ENCODE assay signal across 7 cellular contexts in the genomic region with DNA sequence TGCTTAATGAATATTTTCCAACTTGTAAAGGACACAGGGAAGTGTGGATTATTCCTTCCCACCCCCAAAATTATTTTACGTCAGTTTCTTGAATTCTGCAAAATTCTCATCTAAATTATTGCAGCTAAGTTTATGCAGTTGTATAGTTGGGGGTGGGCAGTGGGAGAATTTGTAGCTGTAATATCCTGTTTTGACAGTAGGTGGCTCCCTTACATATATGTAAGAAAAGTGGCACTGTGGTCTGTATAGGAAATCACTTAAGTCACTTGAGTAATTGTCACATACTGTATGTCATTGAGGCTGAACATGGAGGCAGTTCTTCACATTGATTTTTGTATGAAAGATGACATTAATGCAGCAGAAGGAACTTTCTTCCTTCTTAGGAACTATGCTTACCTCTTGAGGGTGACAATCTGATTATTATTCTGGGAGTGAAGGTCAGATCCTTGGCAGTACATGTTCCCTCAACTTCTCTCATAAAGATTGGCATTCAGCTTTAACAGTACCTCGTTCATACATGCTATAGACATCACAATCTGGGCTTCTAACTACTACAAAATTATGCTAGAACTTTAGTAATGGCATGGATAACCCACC. TPM values are rescaled to one million over a fixed set of nuclear protein-coding genes. Genes with fewer than 3 reads are reported as not detected.
DNase-seq lines count a peak whose midpoint lies in the region; FAIRE-seq and TF ChIP-seq lines count a peak whose summit lies in the region.

No MANE protein-coding gene starts in this region.

- H3K4me1 ChIP-seq in HAP-1 (peaks cover 4% of the 10 kb centered on the region; the same call in 1 of the 2 replicates), iPS DF 6.9 (ENCODE audit: control insufficient read depth, insufficient read depth, low read length) (no peaks in the 10 kb centered on the region), smooth muscle cell (ENCODE audit: low read depth) (no peaks in the 10 kb centered on the region)

- peak; percentile 79 for DNase-seq in GM12865 (ENCODE audit: low read depth)
- peak; percentile 42 to 73 for DNase-seq in HAP-1 (ENCODE audit: low spot score in 2 of 2)
- DNase-seq in LoVo (ENCODE audit: low spot score), result peak; percentile 62
- peak; percentile 38 for DNase-seq in RCC 7860 (ENCODE audit: low spot score)
- peak; percentile 75 for DNase-seq in astrocyte of the hippocampus (ENCODE audit: low read depth, low spot score)
- DNase-seq in iPS DF 6.9 (ENCODE audit: low read depth, low spot score), result peak; percentile 25
- no peak for DNase-seq in smooth muscle cell (lab: John Stamatoyannopoulos, UW; ENCODE audit: unreplicated experiment)

- H3K4me3 ChIP-seq in GM12865 (ENCODE audit: low read depth, low read length), result no peak overlapping the region
- H3K4me3 ChIP-seq in HAP-1, result no peak overlapping the region
- H3K4me3 ChIP-seq in iPS DF 6.9 (ENCODE audit: low read length), result no peak overlapping the region
- no peak overlapping the region for H3K4me3 ChIP-seq in smooth muscle cell

- no peak overlapping the region for H2AFZ ChIP-seq in smooth muscle cell (ENCODE audit: low read depth)

- no peaks in the 10 kb centered on the region for H3K9me3 ChIP-seq in HAP-1
- H3K9me3 ChIP-seq in iPS DF 6.9 (ENCODE audit: control insufficient read depth, insufficient read depth, low read length), result no peaks in the 10 kb centered on the region
- no peaks in the 10 kb centered on the region for H3K9me3 ChIP-seq in smooth muscle cell (replicated peaks; ENCODE audit: low read depth)

- no peaks in the 10 kb centered on the region for H3K36me3 ChIP-seq in HAP-1 (replicated peaks)
- no peaks in the 10 kb centered on the region for H3K36me3 ChIP-seq in iPS DF 6.9 (ENCODE audit: control insufficient read depth, insufficient read depth, low read length)
- H3K36me3 ChIP-seq in smooth muscle cell (ENCODE audit: low read depth), result no peaks in the 10 kb centered on the region

- TF ChIP-seq CTCF in GM12865 (IDR thresholded peaks at IDR 0.05; ENCODE audit: insufficient read depth, low read depth, low read length, missing control alignments), result peak; percentile 50
- peak; percentile 69 for TF ChIP-seq CTCF in smooth muscle cell (IDR thresholded peaks at IDR 0.05; ENCODE audit: borderline replicate concordance, insufficient read depth, poor library complexity, severe bottlenecking)

- H3K27me3 ChIP-seq in HAP-1 (ENCODE audit: low read depth) (no peaks in the 10 kb centered on the region), iPS DF 6.9 (ENCODE audit: control insufficient read depth, insufficient read depth, low read length) (no peaks in the 10 kb centered on the region), smooth muscle cell (ENCODE audit: low read depth) (no peaks in the 10 kb centered on the region)

- peak; percentile 70 for FAIRE-seq in RCC 7860 (lab: Jason Lieb, UNC)

- no peaks in the 10 kb centered on the region for H3F3A ChIP-seq in smooth muscle cell (ENCODE audit: low read depth)

- no peaks in the 10 kb centered on the region for H4K20me1 ChIP-seq in smooth muscle cell (ENCODE audit: low read depth)

- no peaks in the 10 kb centered on the region for H3K79me2 ChIP-seq in smooth muscle cell (ENCODE audit: low read depth)

- no CpG with 5 or more reads among the region's 2 CpGs for WGBS in iPS DF 6.9 (ENCODE audit: insufficient coverage, insufficient read length)
- 15% methylated on average over 2 of the region's 2 CpGs for WGBS in smooth muscle cell (ENCODE audit: low lambda C conversion rate)

- H3K27ac ChIP-seq in iPS DF 6.9 (ENCODE audit: low read length), result no peak overlapping the region
- no peak overlapping the region for H3K27ac ChIP-seq in smooth muscle cell (ENCODE audit: low read depth)

- in situ Hi-C loops in HAP-1 (cut with MboI; ENCODE audit: low sequenced_read_pairs), result loop anchor here (10.0 kb wide), 1 partner anchor 318 kb away; no protein-coding TSS in a partner anchor

- no peak overlapping the region for H3K9ac ChIP-seq in smooth muscle cell (ENCODE audit: low read depth)

- no peak overlapping the region for H3K4me2 ChIP-seq in smooth muscle cell

RNA-seq across cellular contexts. Expression of a gene that starts 14.6 kb away (rescaled TPM):
- total RNA-seq in smooth muscle cell, result 0.72 and 2.0 TPM in 2 replicates
- 0.21 and 0.53 TPM in 2 replicates for polyA plus RNA-seq in smooth muscle cell

RNA-seq across cellular contexts. Expression of a gene that starts 48.5 kb away (rescaled TPM):
- total RNA-seq in smooth muscle cell, result 0.99 and 3.1 TPM in 2 replicates
- 0.56 and 0.59 TPM in 2 replicates for polyA plus RNA-seq in smooth muscle cell
